23 cellular contexts compared by ENCODE assay signal in genomic region chr12:97758586-97758985, GRCh38.
"Had no signal": no experiment of that assay in that cellular context is flagged by ENCODE, and none has a peak within 500 bp of the region (broad histone marks: within the 10 kb centered on the region; RNA-seq: fewer than 3 reads in every experiment).

No MANE protein-coding gene starts in this region.

- H3K27me3 ChIP-seq: left lung, neutrophil, ovary, stomach, upper lobe of left lung had no signal

- H3K36me3 Mint-ChIP-seq: activated naive CD8-positive, alpha-beta T cell; memory B cell had no signal

- H3K4me3 Mint-ChIP-seq: activated naive CD8-positive, alpha-beta T cell; activated T-cell treated with anti-CD3 and anti-CD28 coated beads, Interleukin-2, amount 50 U/mL, for 24 hours; activated T-helper 17 cell treated with anti-CD3 and anti-CD28 coated beads, Interleukin-2, amount 50 U/mL, for 72 hours; memory B cell; nephron; T-helper 1 cell treated with Interleukin-12 subunit alpha and Interleukin-12 subunit beta and Interleukin-4 antibody, amounts not matched to agents 30 μg/mL and 1 μg/mL, for 36 hours; WTC11 had no signal

- H3K4me1 Mint-ChIP-seq: activated T-helper 17 cell treated with anti-CD3 and anti-CD28 coated beads, Interleukin-2, amount 50 U/mL, for 72 hours; memory B cell had no signal

- H3K9me3 ChIP-seq: neutrophil, ovary, prostate gland, stomach, upper lobe of left lung had no signal

- DNase-seq: activated CD8-positive, alpha-beta memory T cell treated with anti-CD3 and anti-CD28 coated beads for 24 hours; activated CD8-positive, alpha-beta memory T cell treated with anti-CD3 and anti-CD28 coated beads, Interleukin-2, amount 50 U/mL, for 4 hours; activated T-cell treated with anti-CD3 and anti-CD28 coated beads, Interleukin-2, amount 50 U/mL, for 24 hours; cerebellar nuclear complex; cortex of kidney; foreskin keratinocyte; hippocampal formation; kidney glomerular epithelial cell; left lung; ovary; stimulated activated CD4-positive, alpha-beta T cell treated with anti-CD3 and anti-CD28 coated beads, Interleukin-12 subunit alpha, Interleukin-12 subunit beta, amount 100 ng/mL, for 4 hours; stimulated activated CD4-positive, alpha-beta T cell treated with anti-CD3 and anti-CD28 coated beads, Interleukin-1b, Interleukin-23, amount 100 ng/mL, for 48 hours; stomach; T1000 had no signal

- H3K27ac Mint-ChIP-seq: activated naive CD8-positive, alpha-beta T cell; activated T-cell treated with anti-CD3 and anti-CD28 coated beads, Interleukin-2, amount 50 U/mL, for 24 hours; activated T-helper 17 cell treated with anti-CD3 and anti-CD28 coated beads, Interleukin-2, amount 50 U/mL, for 72 hours; memory B cell; T-helper 1 cell treated with Interleukin-12 subunit alpha and Interleukin-12 subunit beta and Interleukin-4 antibody, amounts not matched to agents 30 μg/mL and 1 μg/mL, for 36 hours; WTC11 had no signal

- H3K27me3 Mint-ChIP-seq: activated naive CD8-positive, alpha-beta T cell; activated T-cell treated with anti-CD3 and anti-CD28 coated beads, Interleukin-2, amount 50 U/mL, for 24 hours; memory B cell had no signal

- H3K4me1 ChIP-seq: foreskin keratinocyte, left lung, prostate gland had no signal

- H3K4me3 ChIP-seq: left lung, ovary, prostate gland, stomach, upper lobe of left lung had no signal

- H3K36me3 ChIP-seq: left lung, neutrophil, ovary, prostate gland, stomach, upper lobe of left lung had no signal

- H3K27ac ChIP-seq: foreskin keratinocyte, neutrophil, ovary had no signal

- ATAC-seq: activated T-helper 17 cell treated with anti-CD3 and anti-CD28 coated beads, Interleukin-2, amount 50 U/mL, for 72 hours; foreskin keratinocyte; WTC11 had no signal
